In the genomic region with DNA sequence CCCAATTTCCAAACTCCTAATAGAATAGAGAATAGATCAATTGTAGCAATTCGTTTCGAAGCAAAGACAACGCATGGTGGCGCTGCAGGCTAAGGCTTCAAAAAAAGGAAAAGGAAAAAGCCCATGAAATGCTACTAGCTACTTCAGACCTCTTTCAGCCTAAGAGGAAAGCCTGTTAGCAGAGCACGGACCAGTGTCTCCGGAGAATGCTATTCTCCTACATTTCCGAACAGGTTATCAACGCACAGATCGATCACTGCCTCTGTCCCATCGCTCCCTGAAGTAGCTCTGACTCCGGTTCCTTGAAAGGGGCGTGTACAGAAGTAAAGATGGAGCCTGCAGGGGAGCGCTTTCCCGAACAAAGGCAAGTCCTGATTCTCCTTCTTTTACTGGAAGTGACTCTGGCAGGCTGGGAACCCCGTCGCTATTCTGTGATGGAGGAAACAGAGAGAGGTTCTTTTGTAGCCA, we compare ENCODE assay signal across 8 cellular contexts. TPM values are rescaled to one million over a fixed set of nuclear protein-coding genes. Genes with fewer than 3 reads are reported as not detected.
DNase-seq lines count a peak whose midpoint lies in the region; ATAC-seq and TF ChIP-seq lines count a peak whose summit lies in the region.

A gene (plus strand): TSS at position 146 of the 468 bp plus-strand sequence. CDS start 184 bp downstream, at position 330.

- TF ChIP-seq CTCF in brain (conservative IDR thresholded peaks at IDR 0.05) (peak; percentile 61 to 66), lower lobe of right lung (IDR thresholded peaks at IDR 0.05) (peak; percentile 21), uterus (IDR thresholded peaks at IDR 0.05) (peak in 3 of 4 experiments; percentile 11 to 31 (median 12))

- intact Hi-C loops in lower lobe of right lung (cut with DNase I): no loop called here
- intact Hi-C loops in uterus (cut with DNase I; ENCODE audit: low total_unique reads): no loop called here

- H3K36me3 Mint-ChIP-seq in brain: peaks cover 94% of the 10 kb centered on the region
- H3K36me3 Mint-ChIP-seq in activated naive CD8-positive, alpha-beta T cell treated with anti-CD3 and anti-CD28 coated beads, Interleukin-2, amount 50 U/mL, for 24 hours (ENCODE audit: low read depth): peaks cover 29% of the 10 kb centered on the region

- H3K4me3 ChIP-seq in lower lobe of right lung (peak within 1 kb of the TSS; percentile 31), uterus (peak within 1 kb of the TSS in 1 of 2 donors; percentile 16)

- no peaks in the 10 kb centered on the region for H3K4me1 ChIP-seq in lower lobe of right lung
- no peaks in the 10 kb centered on the region for H3K4me1 ChIP-seq in uterus

- H3K9me3 ChIP-seq in lower lobe of right lung: peaks cover 95% of the 10 kb centered on the region
- H3K9me3 ChIP-seq in uterus: peaks cover 0 to 91% of the 10 kb centered on the region in 2 donors

- ATAC-seq in lower lobe of right lung: no peak
- ATAC-seq in activated naive CD8-positive, alpha-beta T cell treated with anti-CD3 and anti-CD28 coated beads, Interleukin-2, amount 50 U/mL, for 24 hours: no peak

- peak; percentile 11 to 19 for DNase-seq in stimulated activated CD4-positive, alpha-beta T cell treated with anti-CD3 and anti-CD28 coated beads, Interleukin-2, amount 100 ng/mL, for 24 hours
- DNase-seq in stimulated activated CD4-positive, alpha-beta T cell treated with anti-CD3 and anti-CD28 coated beads, Interleukin-1b, Interleukin-23, amount 100 ng/mL, for 48 hours: no peak
- DNase-seq in lower lobe of right lung (no peak), uterus (peak; percentile 19 to 36), T-helper 1 cell (no peak)
- no peak for DNase-seq in effector CD4-positive, alpha-beta T cell
- no peak for DNase-seq in activated naive CD8-positive, alpha-beta T cell treated with anti-CD3 and anti-CD28 coated beads, Interleukin-2, amount 50 U/mL, for 24 hours

- no peak for TF ChIP-seq POLR2A in uterus (IDR thresholded peaks at IDR 0.05)

- peaks cover 5% of the 10 kb centered on the region for H3K27me3 Mint-ChIP-seq in brain
- peaks cover 46% of the 10 kb centered on the region for H3K27me3 Mint-ChIP-seq in activated naive CD8-positive, alpha-beta T cell treated with anti-CD3 and anti-CD28 coated beads, Interleukin-2, amount 50 U/mL, for 24 hours

- peaks cover 33% of the 10 kb centered on the region for H3K4me1 Mint-ChIP-seq in brain
- H3K4me1 Mint-ChIP-seq in activated naive CD8-positive, alpha-beta T cell treated with anti-CD3 and anti-CD28 coated beads, Interleukin-2, amount 50 U/mL, for 24 hours: no peaks in the 10 kb centered on the region

- peak within 1 kb of the TSS; percentile 73 to 91 (median 84) for H3K4me3 Mint-ChIP-seq in brain
- H3K4me3 Mint-ChIP-seq in activated naive CD8-positive, alpha-beta T cell treated with anti-CD3 and anti-CD28 coated beads, Interleukin-2, amount 50 U/mL, for 24 hours: no peak within 1 kb of the TSS

- H3K9me3 Mint-ChIP-seq in brain: peaks cover 79 to 94% (median 88%) of the 10 kb centered on the region in 5 experiments
- peaks cover 70% of the 10 kb centered on the region for H3K9me3 Mint-ChIP-seq in activated naive CD8-positive, alpha-beta T cell treated with anti-CD3 and anti-CD28 coated beads, Interleukin-2, amount 50 U/mL, for 24 hours

- H3K27ac Mint-ChIP-seq in brain: peak within 1 kb of the TSS; percentile 73 to 98 (median 93)
- no peak within 1 kb of the TSS for H3K27ac Mint-ChIP-seq in activated naive CD8-positive, alpha-beta T cell treated with anti-CD3 and anti-CD28 coated beads, Interleukin-2, amount 50 U/mL, for 24 hours

- no peaks in the 10 kb centered on the region for H3K36me3 ChIP-seq in lower lobe of right lung
- H3K36me3 ChIP-seq in uterus: no peaks in the 10 kb centered on the region

- no peaks in the 10 kb centered on the region for H3K27me3 ChIP-seq in lower lobe of right lung (ENCODE audit: low read depth)
- no peaks in the 10 kb centered on the region for H3K27me3 ChIP-seq in uterus

- H3K27ac ChIP-seq in lower lobe of right lung (no peak within 1 kb of the TSS), uterus (no peak within 1 kb of the TSS)

RNA-seq across cellular contexts. Expression of the gene that starts here (rescaled TPM):
- 3.0 TPM for polyA plus RNA-seq in brain (ENCODE audit: insufficient read depth, low read depth, low replicate concordance)
- total RNA-seq in lower lobe of right lung (2.8 TPM), uterus (10 to 100 TPM in 3 of 4 donors, 1 to 10 TPM in 1; 5.0 to 17.8 (median 12.1) TPM)

Comparison
In these comparisons a context has a peak if more than half of its experiments do, and no peak if none do; other contexts are left out.
1. DNase-seq: peak in stimulated activated CD4-positive, alpha-beta T cell treated with anti-CD3 and anti-CD28 coated beads, Interleukin-2, amount 100 ng/mL, for 24 hours (2 of 2) and uterus (2 of 2); none in stimulated activated CD4-positive, alpha-beta T cell treated with anti-CD3 and anti-CD28 coated beads, Interleukin-1b, Interleukin-23, amount 100 ng/mL, for 48 hours (single experiment), lower lobe of right lung (single experiment), T-helper 1 cell (0 of 5), effector CD4-positive, alpha-beta T cell (single experiment) and activated naive CD8-positive, alpha-beta T cell treated with anti-CD3 and anti-CD28 coated beads, Interleukin-2, amount 50 U/mL, for 24 hours (single experiment).
2. CTCF ChIP-seq: peak in every context shown above with its lines; median percentile 64 in brain; 21 in lower lobe of right lung; 12 in uterus.